Comparison of ENCODE assay signal across 20 cellular contexts in the genomic region with DNA sequence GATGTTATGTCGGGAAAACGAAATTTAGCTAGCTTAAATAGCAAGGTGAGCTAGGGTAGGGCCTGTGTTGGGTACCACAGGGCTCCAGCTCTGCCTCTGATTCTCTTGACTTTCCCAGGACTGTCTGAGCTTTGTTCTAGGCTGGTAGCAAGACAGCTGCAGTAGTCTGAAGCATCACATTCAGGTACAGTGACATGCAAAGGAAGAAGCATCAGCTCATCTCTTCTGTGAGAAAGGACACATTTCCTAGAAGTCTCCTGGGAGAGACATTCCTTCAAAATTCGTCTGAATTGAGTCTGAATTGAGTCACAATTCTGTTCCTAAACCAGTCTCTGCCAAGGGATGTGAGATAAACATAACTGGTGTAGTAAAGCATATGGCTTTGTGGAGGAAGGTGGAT. TPM values are rescaled to one million over a fixed set of nuclear protein-coding genes. Genes with fewer than 3 reads are reported as not detected.
A peak's percentile ranks its signal among the peaks of the same experiment; 100 is the strongest.
DNase-seq lines count a peak whose midpoint lies in the region; ATAC-seq, FAIRE-seq and TF ChIP-seq lines count a peak whose summit lies in the region.
"Had no signal": no experiment of that assay in that cellular context is flagged by ENCODE, and none has a peak within 500 bp of the region (broad histone marks: within the 10 kb centered on the region; RNA-seq: fewer than 3 reads in every experiment).

No MANE protein-coding gene starts in this region.

- H3K36me3 ChIP-seq in K562 (ENCODE audit: control insufficient read depth, insufficient read depth, low read length) (no peaks in the 10 kb centered on the region), small intestine (ENCODE audit: control insufficient read depth in 2 of 2, insufficient read depth in 2 of 2, low read length in 2 of 2) (no peaks in the 10 kb centered on the region)
- H3K36me3 ChIP-seq: left lung, ovary had no signal

- POLR2A ChIA-PET in K562 (lab: Yijun Ruan, JAX): interaction anchor here (1.2 kb wide), 1 partner anchor 24 kb away, joined by 3 read pairs; no protein-coding TSS in a partner anchor

- peak; percentile 45 for DNase-seq in EH (ENCODE audit: low read depth)
- DNase-seq in K562 (ENCODE audit: extremely low read depth in 1 of 4, low spot score in 3 of 4): no peak
- no peak for DNase-seq in mesothelial cell of epicardium (ENCODE audit: low spot score in 2 of 2, unreplicated experiment in 2 of 2)
- DNase-seq in retina: no peak
- DNase-seq in NCI-H226: no peak
- DNase-seq in small intestine: no peak
- DNase-seq: activated CD8-positive, alpha-beta T cell treated with anti-CD3 and anti-CD28 coated beads for 36 hours; activated naive CD8-positive, alpha-beta T cell treated with anti-CD3 and anti-CD28 coated beads, Interleukin-2, amount 10 ng/mL, durations not matched to agents 7 days and 5 days; activated T-cell treated with anti-CD3 and anti-CD28 coated beads, Interleukin-2, amount 50 U/mL, for 72 hours; COR-L47; left lung; NCI-H2081 treated with DMSO at 0.1 percent for 48 hours; NCI-H69; ovary; stimulated activated naive CD8-positive, alpha-beta T cell treated with anti-CD3 and anti-CD28 coated beads, Interleukin-15, amount 100 ng/mL, for 72 hours had no signal

- BruUV-seq in K562 (replicated peaks; lab: Mats Ljungman, UMichigan): no TSS peak

- no peak overlapping the region for H3K27ac ChIP-seq in K562 (ENCODE audit: extremely low read depth, low read depth, low read length)
- no peak overlapping the region for H3K27ac ChIP-seq in small intestine (ENCODE audit: low read depth in 1 of 2, low read length in 1 of 2)
- H3K27ac ChIP-seq: left lung, ovary had no signal

- in situ Hi-C loops in K562 (cut with MboI): no loop called here

- FAIRE-seq in K562 (lab: Jason Lieb, UNC): no peak
- FAIRE-seq in small intestine (lab: Jason Lieb, UNC): no peak
- FAIRE-seq: bronchial epithelial cell, urothelium cell line had no signal

- H3K27me3 ChIP-seq in K562 (ENCODE audit: control insufficient read depth in 2 of 2, insufficient read depth in 2 of 2, low read length in 2 of 2) (no peaks in the 10 kb centered on the region), small intestine (ENCODE audit: control insufficient read depth in 2 of 2, insufficient read depth in 2 of 2, low read length in 2 of 2) (no peaks in the 10 kb centered on the region)
- H3K27me3 ChIP-seq: left lung, ovary had no signal

- H4K20me1 ChIP-seq in K562 (replicated peaks; ENCODE audit: control insufficient read depth, insufficient read depth, low read length): no peaks in the 10 kb centered on the region

- H2AFZ ChIP-seq in K562 (ENCODE audit: low read depth, low read length): no peak overlapping the region

- H3K4me3 ChIP-seq in K562: no peak overlapping the region
- H3K4me3 ChIP-seq in small intestine (ENCODE audit: low read depth in 1 of 2, low read length in 2 of 2): no peak overlapping the region
- H3K4me3 ChIP-seq: left lung, ovary had no signal

- no peak for TF ChIP-seq RAD21 in K562 (CRISPR knock-in tag; conservative IDR thresholded peaks at IDR 0.05 in 1 of 2, IDR thresholded peaks at IDR 0.05 in 1 of 2)

- TF ChIP-seq CTCF in K562 (IDR thresholded peaks at IDR 0.05 in 2 of 3, conservative IDR thresholded peaks at IDR 0.05 in 1 of 3; ENCODE audit: insufficient read depth in 2 of 3, low read depth in 1 of 3, low read length in 3 of 3) (no peak), mesothelial cell of epicardium (IDR thresholded peaks at IDR 0.05; ENCODE audit: unreplicated experiment) (no peak)

- H3K36me3 Mint-ChIP-seq in mesothelial cell of epicardium: no peaks in the 10 kb centered on the region
- H3K36me3 Mint-ChIP-seq: activated naive CD8-positive, alpha-beta T cell treated with anti-CD3 and anti-CD28 coated beads, Interleukin-2, amount 10 ng/mL, durations not matched to agents 7 days and 5 days had no signal

- H3K27me3 Mint-ChIP-seq in mesothelial cell of epicardium (ENCODE audit: low read depth): no peaks in the 10 kb centered on the region
- H3K27me3 Mint-ChIP-seq: activated CD8-positive, alpha-beta T cell treated with anti-CD3 and anti-CD28 coated beads for 36 hours; stimulated activated naive CD8-positive, alpha-beta T cell treated with anti-CD3 and anti-CD28 coated beads, Interleukin-15, amount 100 ng/mL, for 72 hours had no signal

- peaks cover 1% of the 10 kb centered on the region for H3K4me1 Mint-ChIP-seq in mesothelial cell of epicardium
- H3K4me1 Mint-ChIP-seq: stimulated activated naive CD8-positive, alpha-beta T cell treated with anti-CD3 and anti-CD28 coated beads, Interleukin-15, amount 100 ng/mL, for 72 hours had no signal

- no peaks in the 10 kb centered on the region for H3K9me3 Mint-ChIP-seq in mesothelial cell of epicardium
- H3K9me3 Mint-ChIP-seq: activated CD8-positive, alpha-beta T cell treated with anti-CD3 and anti-CD28 coated beads for 36 hours; activated naive CD8-positive, alpha-beta T cell treated with anti-CD3 and anti-CD28 coated beads, Interleukin-2, amount 10 ng/mL, durations not matched to agents 7 days and 5 days; activated T-cell treated with anti-CD3 and anti-CD28 coated beads, Interleukin-2, amount 50 U/mL, for 72 hours; stimulated activated naive CD8-positive, alpha-beta T cell treated with anti-CD3 and anti-CD28 coated beads, Interleukin-15, amount 100 ng/mL, for 72 hours had no signal

- H3K4me3 Mint-ChIP-seq in mesothelial cell of epicardium: no peak overlapping the region
- H3K4me3 Mint-ChIP-seq: activated CD8-positive, alpha-beta T cell treated with anti-CD3 and anti-CD28 coated beads for 36 hours; activated naive CD8-positive, alpha-beta T cell treated with anti-CD3 and anti-CD28 coated beads, Interleukin-2, amount 10 ng/mL, durations not matched to agents 7 days and 5 days; stimulated activated naive CD8-positive, alpha-beta T cell treated with anti-CD3 and anti-CD28 coated beads, Interleukin-15, amount 100 ng/mL, for 72 hours had no signal

- ATAC-seq in GM19395 (IDR thresholded peaks at IDR 0.05; ENCODE audit: unreplicated experiment) (peak; percentile 49), HG03196 (IDR thresholded peaks at IDR 0.05; ENCODE audit: unreplicated experiment) (peak; percentile 33), K562 (0 out of 3 replicates have a peak, but pooled peaks have one; percentile 18)
- ATAC-seq: activated CD8-positive, alpha-beta T cell treated with anti-CD3 and anti-CD28 coated beads for 36 hours; HCT116; left lung; stimulated activated naive CD8-positive, alpha-beta T cell treated with anti-CD3 and anti-CD28 coated beads, Interleukin-15, amount 100 ng/mL, for 72 hours had no signal

- H3K9ac ChIP-seq in K562 (ENCODE audit: insufficient read depth in 1 of 2, low read depth in 2 of 2, low read length in 2 of 2): no peak overlapping the region

- peaks cover 0 to 5% of the 10 kb centered on the region in 2 experiments; a peak in 4 of 5 replicates for H3K4me1 ChIP-seq in K562 (replicated peaks in 1 of 2; ENCODE audit: control insufficient read depth in 2 of 2, insufficient read depth in 2 of 2, low read length in 2 of 2)
- no peaks in the 10 kb centered on the region for H3K4me1 ChIP-seq in small intestine (ENCODE audit: control insufficient read depth in 2 of 2, insufficient read depth in 1 of 2, low read depth in 1 of 2, low read length in 1 of 2)
- H3K4me1 ChIP-seq: left lung had no signal

- no peak overlapping the region for H3K4me2 ChIP-seq in K562 (ENCODE audit: insufficient read depth, low read length)

- H3K27ac Mint-ChIP-seq in mesothelial cell of epicardium: no peak overlapping the region
- H3K27ac Mint-ChIP-seq: activated CD8-positive, alpha-beta T cell treated with anti-CD3 and anti-CD28 coated beads for 36 hours; activated naive CD8-positive, alpha-beta T cell treated with anti-CD3 and anti-CD28 coated beads, Interleukin-2, amount 10 ng/mL, durations not matched to agents 7 days and 5 days had no signal

- H3K79me2 ChIP-seq in K562 (ENCODE audit: control insufficient read depth, insufficient read depth, low read length): no peaks in the 10 kb centered on the region

- no peaks in the 10 kb centered on the region for H3K9me3 ChIP-seq in K562 (replicated peaks; ENCODE audit: control insufficient read depth, insufficient read depth, low read depth, low read length)
- no peaks in the 10 kb centered on the region for H3K9me3 ChIP-seq in small intestine (ENCODE audit: control insufficient read depth, low read depth)
- H3K9me3 ChIP-seq: left lung, ovary had no signal

- WGBS in K562 (ENCODE audit: insufficient coverage, low coverage, missing lambda C conversion rate): 5% methylated on average over 3 of the region's 3 CpGs
- 61 to 63% (median 62%) methylated on average over 3 of the region's 3 CpGs for WGBS in small intestine, 3 donors

- CTCF ChIA-PET in K562 (lab: Yijun Ruan, JAX; ENCODE audit: low intra/inter-chr PET ratio): no interaction called here

- TF ChIP-seq EP300 in K562 (IDR thresholded peaks at IDR 0.05; ENCODE audit: low read length): no peak

- intact Hi-C loops in K562 (cut with micrococcal nuclease): no loop called here

- TF ChIP-seq POLR2A in K562 (conservative IDR thresholded peaks at IDR 0.05): no peak

- H3K9me1 ChIP-seq in K562 (ENCODE audit: control insufficient read depth, insufficient read depth, low read length): no peaks in the 10 kb centered on the region

RNA-seq across cellular contexts. Expression of gene UBXN7, which starts 8.5 kb away (rescaled TPM):
- 30.5 and 50.2 TPM in 2 replicates for total RNA-seq in K562 (2011; cell fraction: chromatin; rRNA removed; ENCODE audit: low replicate concordance)
- 23.3 and 25.7 TPM in 2 replicates for total RNA-seq in K562 (2011; cell fraction: nucleolus; rRNA removed)
- 37.7 and 51.8 TPM in 2 replicates for total RNA-seq in K562 (2011; cell fraction: nucleoplasm; rRNA removed)
- total RNA-seq in K562 (2014; rRNA removed) (10.0 and 10.4 TPM in 2 replicates), K562 (2014; rRNA removed; fragmentation: Illumina TruSeq; extraction: Trizol) (18.0 and 23.8 TPM in 2 replicates), K562 (2015; rRNA removed; fragmentation: Illumina TruSeq; extraction: Trizol) (11.2 and 12.7 TPM in 2 replicates), K562 (2021) (44.6 and 46.9 TPM in 2 replicates), mesothelial cell of epicardium (109 to 110 TPM (median 110 TPM) in 3 replicates)
- polyA plus RNA-seq in K562 (2011; rRNA removed) (18.9 and 31.3 TPM in 2 replicates), K562 (2014; fragmentation: Illumina TruSeq; extraction: Trizol) (19.8 and 21.9 TPM in 2 replicates), K562 (2014; fragmentation: Nextera tagmentation; extraction: Ambion mirVana) (1 to 10 TPM; 3.5 to 3.9 TPM), K562 (2014; rRNA removed) (13.2 and 13.4 TPM in 2 replicates), small intestine (1 to 10 TPM; 2.4 to 8.8 (median 2.5) TPM)
- polyA plus RNA-seq in K562 (2011; cell fraction: cytosol; rRNA removed): 7.8 and 23.8 TPM in 2 replicates
- polyA plus RNA-seq in K562 (2011; cell fraction: nucleus; rRNA removed): 12.6 and 15.9 TPM in 2 replicates
- 11.1 and 36.9 TPM in 2 replicates for polyA plus RNA-seq in K562 (2012)
- polyA minus RNA-seq in K562 (2011; rRNA and poly(A)+ RNA removed): 54.9 and 55.7 TPM in 2 replicates
- polyA minus RNA-seq in K562 (2011; cell fraction: cytosol; rRNA and poly(A)+ RNA removed): 15.8 and 20.6 TPM in 2 replicates
- 11.6 and 17.1 TPM in 2 replicates for polyA minus RNA-seq in K562 (2011; cell fraction: nucleus; rRNA and poly(A)+ RNA removed)
